ENCODE assay signal across 1 cellular context in the genomic region with DNA sequence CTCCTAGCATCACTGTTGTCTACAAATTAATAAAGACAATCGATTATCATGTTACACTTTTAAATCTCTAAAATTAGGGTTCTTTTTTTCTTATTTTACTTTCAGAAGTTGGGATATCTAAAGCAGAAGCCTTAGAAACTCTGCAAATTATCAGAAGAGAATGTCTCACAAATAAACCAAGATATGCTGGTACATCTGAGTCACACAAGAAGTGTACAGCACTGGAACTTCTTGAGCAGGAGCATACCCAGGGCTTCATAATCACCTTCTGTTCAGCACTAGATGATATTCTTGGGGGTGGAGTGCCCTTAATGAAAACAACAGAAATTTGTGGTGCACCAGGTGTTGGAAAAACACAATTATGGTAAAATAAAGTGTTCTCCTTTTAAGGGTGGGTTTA.
TF ChIP-seq lines count a peak whose summit lies in the region.

No MANE protein-coding gene starts in this region.

TF ChIP-seq in HEK293, 187 proteins besides CTCF, POLR2A, EP300 and RAD21 (continued from another document):
- TF ChIP-seq, protein P1, sequence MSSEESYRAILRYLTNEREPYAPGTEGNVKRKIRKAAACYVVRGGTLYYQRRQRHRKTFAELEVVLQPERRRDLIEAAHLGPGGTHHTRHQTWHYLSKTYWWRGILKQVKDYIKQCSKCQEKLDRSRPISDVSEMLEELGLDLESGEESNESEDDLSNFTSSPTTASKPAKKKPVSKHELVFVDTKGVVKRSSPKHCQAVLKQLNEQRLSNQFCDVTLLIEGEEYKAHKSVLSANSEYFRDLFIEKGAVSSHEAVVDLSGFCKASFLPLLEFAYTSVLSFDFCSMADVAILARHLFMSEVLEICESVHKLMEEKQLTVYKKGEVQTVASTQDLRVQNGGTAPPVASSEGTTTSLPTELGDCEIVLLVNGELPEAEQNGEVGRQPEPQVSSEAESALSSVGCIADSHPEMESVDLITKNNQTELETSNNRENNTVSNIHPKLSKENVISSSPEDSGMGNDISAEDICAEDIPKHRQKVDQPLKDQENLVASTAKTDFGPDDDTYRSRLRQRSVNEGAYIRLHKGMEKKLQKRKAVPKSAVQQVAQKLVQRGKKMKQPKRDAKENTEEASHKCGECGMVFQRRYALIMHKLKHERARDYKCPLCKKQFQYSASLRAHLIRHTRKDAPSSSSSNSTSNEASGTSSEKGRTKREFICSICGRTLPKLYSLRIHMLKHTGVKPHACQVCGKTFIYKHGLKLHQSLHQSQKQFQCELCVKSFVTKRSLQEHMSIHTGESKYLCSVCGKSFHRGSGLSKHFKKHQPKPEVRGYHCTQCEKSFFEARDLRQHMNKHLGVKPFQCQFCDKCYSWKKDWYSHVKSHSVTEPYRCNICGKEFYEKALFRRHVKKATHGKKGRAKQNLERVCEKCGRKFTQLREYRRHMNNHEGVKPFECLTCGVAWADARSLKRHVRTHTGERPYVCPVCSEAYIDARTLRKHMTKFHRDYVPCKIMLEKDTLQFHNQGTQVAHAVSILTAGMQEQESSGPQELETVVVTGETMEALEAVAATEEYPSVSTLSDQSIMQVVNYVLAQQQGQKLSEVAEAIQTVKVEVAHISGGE (tag by site-specific recombination; conservative IDR thresholded peaks at IDR 0.05; ENCODE audit: low read depth), result no peak
- TF ChIP-seq ZNF792 (tag by site-specific recombination; IDR thresholded peaks at IDR 0.05), result no peak
- TF ChIP-seq ZNF514 (tag by site-specific recombination; IDR thresholded peaks at IDR 0.05), result no peak
- no peak for TF ChIP-seq ZNF585B (tag by site-specific recombination; IDR thresholded peaks at IDR 0.05)
- TF ChIP-seq, protein P2, sequence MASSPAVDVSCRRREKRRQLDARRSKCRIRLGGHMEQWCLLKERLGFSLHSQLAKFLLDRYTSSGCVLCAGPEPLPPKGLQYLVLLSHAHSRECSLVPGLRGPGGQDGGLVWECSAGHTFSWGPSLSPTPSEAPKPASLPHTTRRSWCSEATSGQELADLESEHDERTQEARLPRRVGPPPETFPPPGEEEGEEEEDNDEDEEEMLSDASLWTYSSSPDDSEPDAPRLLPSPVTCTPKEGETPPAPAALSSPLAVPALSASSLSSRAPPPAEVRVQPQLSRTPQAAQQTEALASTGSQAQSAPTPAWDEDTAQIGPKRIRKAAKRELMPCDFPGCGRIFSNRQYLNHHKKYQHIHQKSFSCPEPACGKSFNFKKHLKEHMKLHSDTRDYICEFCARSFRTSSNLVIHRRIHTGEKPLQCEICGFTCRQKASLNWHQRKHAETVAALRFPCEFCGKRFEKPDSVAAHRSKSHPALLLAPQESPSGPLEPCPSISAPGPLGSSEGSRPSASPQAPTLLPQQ (tag by site-specific recombination; IDR thresholded peaks at IDR 0.05), result no peak
- TF ChIP-seq, protein P3, sequence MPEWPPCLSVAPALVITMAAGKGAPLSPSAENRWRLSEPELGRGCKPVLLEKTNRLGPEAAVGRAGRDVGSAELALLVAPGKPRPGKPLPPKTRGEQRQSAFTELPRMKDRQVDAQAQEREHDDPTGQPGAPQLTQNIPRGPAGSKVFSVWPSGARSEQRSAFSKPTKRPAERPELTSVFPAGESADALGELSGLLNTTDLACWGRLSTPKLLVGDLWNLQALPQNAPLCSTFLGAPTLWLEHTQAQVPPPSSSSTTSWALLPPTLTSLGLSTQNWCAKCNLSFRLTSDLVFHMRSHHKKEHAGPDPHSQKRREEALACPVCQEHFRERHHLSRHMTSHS (tag by site-specific recombination; IDR thresholded peaks at IDR 0.05), result no peak
- no peak for TF ChIP-seq ZNF221 (tag by site-specific recombination; IDR thresholded peaks at IDR 0.05; ENCODE audit: borderline replicate concordance)
- TF ChIP-seq OVOL3 (tag by site-specific recombination; IDR thresholded peaks at IDR 0.05), result no peak
- TF ChIP-seq ZNF76 (tag by site-specific recombination; IDR thresholded peaks at IDR 0.05; ENCODE audit: borderline replicate concordance, low read depth), result no peak
- TF ChIP-seq, protein P4, sequence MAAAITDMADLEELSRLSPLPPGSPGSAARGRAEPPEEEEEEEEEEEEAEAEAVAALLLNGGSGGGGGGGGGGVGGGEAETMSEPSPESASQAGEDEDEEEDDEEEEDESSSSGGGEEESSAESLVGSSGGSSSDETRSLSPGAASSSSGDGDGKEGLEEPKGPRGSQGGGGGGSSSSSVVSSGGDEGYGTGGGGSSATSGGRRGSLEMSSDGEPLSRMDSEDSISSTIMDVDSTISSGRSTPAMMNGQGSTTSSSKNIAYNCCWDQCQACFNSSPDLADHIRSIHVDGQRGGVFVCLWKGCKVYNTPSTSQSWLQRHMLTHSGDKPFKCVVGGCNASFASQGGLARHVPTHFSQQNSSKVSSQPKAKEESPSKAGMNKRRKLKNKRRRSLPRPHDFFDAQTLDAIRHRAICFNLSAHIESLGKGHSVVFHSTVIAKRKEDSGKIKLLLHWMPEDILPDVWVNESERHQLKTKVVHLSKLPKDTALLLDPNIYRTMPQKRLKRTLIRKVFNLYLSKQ (tag by site-specific recombination; IDR thresholded peaks at IDR 0.05; ENCODE audit: borderline replicate concordance), result no peak
- TF ChIP-seq FEZF1 (tag by site-specific recombination; IDR thresholded peaks at IDR 0.05), result no peak
- TF ChIP-seq ZNF558 (tag by site-specific recombination; IDR thresholded peaks at IDR 0.05), result no peak
- no peak for TF ChIP-seq ZNF112 (tag by site-specific recombination; IDR thresholded peaks at IDR 0.05)
- TF ChIP-seq, protein P5, sequence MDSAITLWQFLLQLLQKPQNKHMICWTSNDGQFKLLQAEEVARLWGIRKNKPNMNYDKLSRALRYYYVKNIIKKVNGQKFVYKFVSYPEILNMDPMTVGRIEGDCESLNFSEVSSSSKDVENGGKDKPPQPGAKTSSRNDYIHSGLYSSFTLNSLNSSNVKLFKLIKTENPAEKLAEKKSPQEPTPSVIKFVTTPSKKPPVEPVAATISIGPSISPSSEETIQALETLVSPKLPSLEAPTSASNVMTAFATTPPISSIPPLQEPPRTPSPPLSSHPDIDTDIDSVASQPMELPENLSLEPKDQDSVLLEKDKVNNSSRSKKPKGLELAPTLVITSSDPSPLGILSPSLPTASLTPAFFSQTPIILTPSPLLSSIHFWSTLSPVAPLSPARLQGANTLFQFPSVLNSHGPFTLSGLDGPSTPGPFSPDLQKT (IDR thresholded peaks at IDR 0.05; ENCODE audit: borderline replicate concordance, low read depth, low read length), result no peak
